Comparison of ENCODE assay signal across 12 cellular contexts in the genomic region with DNA sequence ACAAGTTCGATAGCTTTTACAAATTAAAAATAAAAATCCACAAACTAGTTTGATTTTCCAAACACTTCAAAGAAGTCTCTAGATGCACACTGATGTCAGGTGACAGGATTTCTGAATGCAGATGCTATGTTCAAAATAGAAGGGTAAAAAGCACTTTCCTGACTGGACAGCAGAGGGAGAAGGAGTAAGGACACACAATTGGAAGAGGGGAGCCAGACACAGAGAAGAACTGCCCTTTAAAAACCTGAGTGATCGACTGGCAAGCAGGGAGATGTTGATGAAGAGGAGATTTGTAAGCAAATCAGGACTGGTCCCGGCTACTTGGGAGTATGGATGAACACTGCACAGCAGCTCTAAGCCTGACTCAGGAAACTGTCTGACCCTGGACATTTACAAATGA.
DNase-seq lines count a peak whose midpoint lies in the region; ATAC-seq and TF ChIP-seq lines count a peak whose summit lies in the region.
"Had no signal": no experiment of that assay in that cellular context is flagged by ENCODE, and none has a peak within 500 bp of the region (broad histone marks: within the 10 kb centered on the region; RNA-seq: fewer than 3 reads in every experiment).

No MANE protein-coding gene starts in this region.

- ATAC-seq in HG02840 (IDR thresholded peaks at IDR 0.05; ENCODE audit: low FRiP score, unreplicated experiment), result no peak
- ATAC-seq in HG02610 (IDR thresholded peaks at IDR 0.05; ENCODE audit: unreplicated experiment), result no peak
- ATAC-seq: stimulated activated effector memory CD8-positive, alpha-beta T cell treated with anti-CD3 and anti-CD28 coated beads, Interleukin-12 subunit alpha, Interleukin-12 subunit beta, amount 100 ng/mL, for 72 hours had no signal

- H3K27ac ChIP-seq in OCI-LY3 (ENCODE audit: low read length), result no peak overlapping the region
- no peak overlapping the region for H3K27ac ChIP-seq in esophagus muscularis mucosa (replicated peaks in 1 of 4)
- H3K27ac ChIP-seq in neural progenitor cell, result no peak overlapping the region

- TF ChIP-seq CTCF in OCI-LY3 (IDR thresholded peaks at IDR 0.05; ENCODE audit: low read depth, low read length) (peak; percentile 14), esophagus muscularis mucosa (IDR thresholded peaks at IDR 0.05) (peak; percentile 23 to 33 (median 27)), neural progenitor cell (IDR thresholded peaks at IDR 0.05) (peak; percentile 60)

- no peaks in the 10 kb centered on the region for H3K27me3 ChIP-seq in OCI-LY3 (ENCODE audit: low read depth, low read length)
- no peaks in the 10 kb centered on the region for H3K27me3 ChIP-seq in esophagus muscularis mucosa
- no peaks in the 10 kb centered on the region for H3K27me3 ChIP-seq in neural progenitor cell

- H3K79me2 ChIP-seq in OCI-LY3 (ENCODE audit: low read length) (no peaks in the 10 kb centered on the region), neural progenitor cell (ENCODE audit: low read depth) (no peaks in the 10 kb centered on the region)

- DNase-seq in DMS 273 (lab: John Stamatoyannopoulos, UW; ENCODE audit: unreplicated experiment) (peak; percentile 28), DMS 273 treated with DMSO at 0.1 percent for 48 hours (lab: John Stamatoyannopoulos, UW) (no peak), esophagus muscularis mucosa (ENCODE audit: extremely low spot score) (no peak), neural progenitor cell (ENCODE audit: low spot score) (peak; percentile 44), NK-92 (lab: John Stamatoyannopoulos, UW; ENCODE audit: unreplicated experiment) (no peak)
- DNase-seq: foreskin melanocyte, Karpas-422, retina had no signal

- H3K4me2 ChIP-seq in OCI-LY3 (ENCODE audit: low read length), result no peak overlapping the region
- no peak overlapping the region for H3K4me2 ChIP-seq in neural progenitor cell

- peaks cover 2% of the 10 kb centered on the region for H3K9me3 Mint-ChIP-seq in neural progenitor cell
- H3K9me3 Mint-ChIP-seq: stimulated activated effector memory CD8-positive, alpha-beta T cell treated with anti-CD3 and anti-CD28 coated beads, Interleukin-12 subunit alpha, Interleukin-12 subunit beta, amount 100 ng/mL, for 72 hours had no signal

- no peak overlapping the region for H3K27ac Mint-ChIP-seq in neural progenitor cell
- H3K27ac Mint-ChIP-seq: stimulated activated effector memory CD8-positive, alpha-beta T cell treated with anti-CD3 and anti-CD28 coated beads, Interleukin-12 subunit alpha, Interleukin-12 subunit beta, amount 100 ng/mL, for 72 hours had no signal

- intact Hi-C loops in esophagus muscularis mucosa (cut with DNase I), result loop anchor here (10.0 kb wide), 1 partner anchor 901 kb away; no protein-coding TSS in a partner anchor

- peaks cover 2% of the 10 kb centered on the region for H3K27me3 Mint-ChIP-seq in neural progenitor cell (ENCODE audit: insufficient read depth, low read depth)

- no peaks in the 10 kb centered on the region for H3F3A ChIP-seq in neural progenitor cell (ENCODE audit: low read depth)

- no peaks in the 10 kb centered on the region for H3K9me3 ChIP-seq in OCI-LY3 (ENCODE audit: insufficient read depth, low read length)
- no peaks in the 10 kb centered on the region for H3K9me3 ChIP-seq in esophagus muscularis mucosa
- H3K9me3 ChIP-seq in neural progenitor cell (ENCODE audit: low read depth), result no peaks in the 10 kb centered on the region

- H3K4me1 ChIP-seq in OCI-LY3 (ENCODE audit: low read length) (peaks cover 39% of the 10 kb centered on the region), esophagus muscularis mucosa (peaks cover 0 to 4% (median 0%) of the 10 kb centered on the region in 4 donors), neural progenitor cell (no peaks in the 10 kb centered on the region)

- H2AFZ ChIP-seq in OCI-LY3 (ENCODE audit: low read depth, low read length), result no peak overlapping the region
- H2AFZ ChIP-seq in neural progenitor cell (replicated peaks), result no peak overlapping the region

- peaks cover 26% of the 10 kb centered on the region for H3K36me3 Mint-ChIP-seq in neural progenitor cell
- H3K36me3 Mint-ChIP-seq: stimulated activated effector memory CD8-positive, alpha-beta T cell treated with anti-CD3 and anti-CD28 coated beads, Interleukin-12 subunit alpha, Interleukin-12 subunit beta, amount 100 ng/mL, for 72 hours had no signal

- H3K36me3 ChIP-seq in OCI-LY3 (replicated peaks; ENCODE audit: low read depth, low read length) (no peaks in the 10 kb centered on the region), esophagus muscularis mucosa (peaks cover 0 to 31% (median 24%) of the 10 kb centered on the region in 4 donors), neural progenitor cell (peaks cover 3% of the 10 kb centered on the region)

- TF ChIP-seq POLR2A in esophagus muscularis mucosa (IDR thresholded peaks at IDR 0.05; ENCODE audit: low read depth), result no peak

- H3K9ac ChIP-seq in OCI-LY3 (ENCODE audit: low read length), result no peak overlapping the region
- no peak overlapping the region for H3K9ac ChIP-seq in neural progenitor cell

- H4K20me1 ChIP-seq in OCI-LY3 (ENCODE audit: insufficient read depth, low read length) (no peaks in the 10 kb centered on the region), neural progenitor cell (ENCODE audit: low read depth) (no peaks in the 10 kb centered on the region)

- H3K4me3 ChIP-seq in OCI-LY3 (ENCODE audit: low read length), result no peak overlapping the region
- no peak overlapping the region for H3K4me3 ChIP-seq in esophagus muscularis mucosa
- no peak overlapping the region for H3K4me3 ChIP-seq in neural progenitor cell

- TF ChIP-seq EP300 in esophagus muscularis mucosa (IDR thresholded peaks at IDR 0.05), result no peak

- no peaks in the 10 kb centered on the region for H3K4me1 Mint-ChIP-seq in neural progenitor cell
- H3K4me1 Mint-ChIP-seq: stimulated activated effector memory CD8-positive, alpha-beta T cell treated with anti-CD3 and anti-CD28 coated beads, Interleukin-12 subunit alpha, Interleukin-12 subunit beta, amount 100 ng/mL, for 72 hours had no signal

- 58% methylated on average over 3 of the region's 3 CpGs for WGBS in esophagus muscularis mucosa

- no peak overlapping the region for H3K4me3 Mint-ChIP-seq in neural progenitor cell
- H3K4me3 Mint-ChIP-seq: stimulated activated effector memory CD8-positive, alpha-beta T cell treated with anti-CD3 and anti-CD28 coated beads, Interleukin-12 subunit alpha, Interleukin-12 subunit beta, amount 100 ng/mL, for 72 hours had no signal

Comparison
In these comparisons a context has a peak if more than half of its experiments do, and no peak if none do; other contexts are left out.
1. DNase-seq: peak in DMS 273 (single experiment) and neural progenitor cell (single experiment); none in DMS 273 treated with DMSO at 0.1 percent for 48 hours (single experiment), esophagus muscularis mucosa (single experiment) and NK-92 (single experiment).
2. Peak in every context shown above with its lines, with median percentiles within 50 percentile points of each other: CTCF ChIP-seq.